In genomic region chr17:3666516-3666915, GRCh38 we compare ENCODE assay signal across 1 cellular context.
TF ChIP-seq lines count a peak whose summit lies in the region.

No MANE protein-coding gene starts in this region.

TF ChIP-seq in HepG2, 621 proteins besides CTCF, POLR2A, EP300 and RAD21:
- TF ChIP-seq HDAC6 (IDR thresholded peaks at IDR 0.05; ENCODE audit: low read depth, low read length) (no peak), ZNF674 (CRISPR knock-in tag; IDR thresholded peaks at IDR 0.05; ENCODE audit: low read depth) (no peak), MYNN (CRISPR knock-in tag; IDR thresholded peaks at IDR 0.05; ENCODE audit: low read depth) (no peak), ZFP90 (CRISPR knock-in tag; IDR thresholded peaks at IDR 0.05; ENCODE audit: borderline replicate concordance) (no peak), ZFP91 (CRISPR knock-in tag; IDR thresholded peaks at IDR 0.05; ENCODE audit: borderline replicate concordance) (no peak), ZNF101 (CRISPR knock-in tag; IDR thresholded peaks at IDR 0.05; ENCODE audit: borderline replicate concordance, low read depth) (no peak), IRF9 (CRISPR knock-in tag; IDR thresholded peaks at IDR 0.05; ENCODE audit: borderline replicate concordance) (no peak), GATA4 (IDR thresholded peaks at IDR 0.05; ENCODE audit: borderline replicate concordance, low read depth) (no peak), BRD4 (CRISPR knock-in tag; IDR thresholded peaks at IDR 0.05) (no peak), TFDP2 (CRISPR knock-in tag; IDR thresholded peaks at IDR 0.05) (no peak)
